ENCODE assay signal across 2 cellular contexts in genomic region chr10:36094091-36094490, GRCh38.
TF ChIP-seq lines count a peak whose summit lies in the region.

No MANE protein-coding gene starts in this region.

TF ChIP-seq in IMR-90, 13 proteins besides CTCF, POLR2A, EP300 and RAD21 (continued from another document):
- TF ChIP-seq SMC3 (IDR thresholded peaks at IDR 0.05; ENCODE audit: low read depth, low read length) (no peak), RCOR1 (IDR thresholded peaks at IDR 0.05; ENCODE audit: insufficient replicate concordance, low read length) (no peak), USF2 (IDR thresholded peaks at IDR 0.05; ENCODE audit: low read depth, low read length) (no peak), FOS (IDR thresholded peaks at IDR 0.05; ENCODE audit: low read depth, low read length) (no peak), CEBPB (IDR thresholded peaks at IDR 0.05; ENCODE audit: low read depth, low read length) (no peak), MAFK (IDR thresholded peaks at IDR 0.05; ENCODE audit: low read depth, low read length) (no peak), MXI1 (IDR thresholded peaks at IDR 0.05; ENCODE audit: borderline replicate concordance, low read depth, low read length) (no peak)
- TF ChIP-seq, protein P1, sequence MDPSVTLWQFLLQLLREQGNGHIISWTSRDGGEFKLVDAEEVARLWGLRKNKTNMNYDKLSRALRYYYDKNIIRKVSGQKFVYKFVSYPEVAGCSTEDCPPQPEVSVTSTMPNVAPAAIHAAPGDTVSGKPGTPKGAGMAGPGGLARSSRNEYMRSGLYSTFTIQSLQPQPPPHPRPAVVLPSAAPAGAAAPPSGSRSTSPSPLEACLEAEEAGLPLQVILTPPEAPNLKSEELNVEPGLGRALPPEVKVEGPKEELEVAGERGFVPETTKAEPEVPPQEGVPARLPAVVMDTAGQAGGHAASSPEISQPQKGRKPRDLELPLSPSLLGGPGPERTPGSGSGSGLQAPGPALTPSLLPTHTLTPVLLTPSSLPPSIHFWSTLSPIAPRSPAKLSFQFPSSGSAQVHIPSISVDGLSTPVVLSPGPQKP (IDR thresholded peaks at IDR 0.05; ENCODE audit: borderline replicate concordance, low read depth, low read length) = no peak

TF ChIP-seq in neural cell, 6 proteins besides CTCF, POLR2A, EP300 and RAD21 (continued from another document):
- TF ChIP-seq REST (IDR thresholded peaks at IDR 0.05; ENCODE audit: borderline replicate concordance) (peak; percentile 63), POLR2AphosphoS5 (IDR thresholded peaks at IDR 0.05) (peak; percentile 71)
